Comparison of ENCODE assay signal across 31 cellular contexts in the genomic region with DNA sequence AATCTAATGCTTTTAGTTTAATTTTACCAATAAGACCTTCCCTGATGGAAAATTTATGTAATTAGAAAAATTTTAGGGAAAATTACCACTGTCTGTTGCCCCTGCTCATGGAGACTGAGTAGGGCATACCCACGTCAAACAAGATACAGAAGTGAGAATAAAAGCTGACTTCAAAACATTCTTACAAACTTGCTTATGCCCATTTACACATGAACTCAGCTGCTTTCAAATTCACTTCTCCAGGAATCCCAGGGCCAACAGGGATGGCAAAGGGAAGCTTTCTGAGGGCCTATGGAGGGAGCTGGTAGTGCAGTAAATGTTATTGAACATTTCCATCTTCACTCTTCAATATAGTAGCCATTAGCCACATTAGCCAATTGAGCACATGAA. TPM values are rescaled to one million over a fixed set of nuclear protein-coding genes. Genes with fewer than 3 reads are reported as not detected.
DNase-seq lines count a peak whose midpoint lies in the region; ATAC-seq, FAIRE-seq and TF ChIP-seq lines count a peak whose summit lies in the region.
"Had no signal": no experiment of that assay in that cellular context is flagged by ENCODE, and none has a peak within 500 bp of the region (broad histone marks: within the 10 kb centered on the region; RNA-seq: fewer than 3 reads in every experiment).

No MANE protein-coding gene starts in this region.

- no peaks in the 10 kb centered on the region for H3K27me3 Mint-ChIP-seq in activated CD8-positive, alpha-beta T cell treated with anti-CD3 and anti-CD28 coated beads for 36 hours
- H3K27me3 Mint-ChIP-seq in activated CD8-positive, alpha-beta T cell treated with anti-CD3 and anti-CD28 coated beads, Interleukin-2, amount 10 ng/mL, durations not matched to agents 7 days and 5 days (ENCODE audit: low read depth), result no peaks in the 10 kb centered on the region
- H3K27me3 Mint-ChIP-seq in activated T-helper 1 cell treated with anti-CD3 and anti-CD28 coated beads, Interleukin-12 subunit alpha, Interleukin-12 subunit beta, Interleukin-2, Interleukin-4 antibody, amounts not matched to agents 30 ng/mL and 10 ng/mL and 1 ng/mL, durations not matched to agents 14 hours and 24 hours and 36 hours (ENCODE audit: insufficient read depth), result no peaks in the 10 kb centered on the region
- peaks cover 5% of the 10 kb centered on the region for H3K27me3 Mint-ChIP-seq in endothelial cell (ENCODE audit: unreplicated experiment)

- peaks cover 79% of the 10 kb centered on the region for H3K4me1 Mint-ChIP-seq in activated CD8-positive, alpha-beta T cell treated with anti-CD3 and anti-CD28 coated beads for 36 hours (ENCODE audit: low read depth)
- H3K4me1 Mint-ChIP-seq in activated CD8-positive, alpha-beta T cell treated with anti-CD3 and anti-CD28 coated beads, Interleukin-2, amount 10 ng/mL, durations not matched to agents 7 days and 5 days (ENCODE audit: low read depth), result peaks cover 67% of the 10 kb centered on the region
- H3K4me1 Mint-ChIP-seq in activated T-helper 1 cell treated with anti-CD3 and anti-CD28 coated beads, Interleukin-12 subunit alpha, Interleukin-12 subunit beta, Interleukin-2, Interleukin-4 antibody, amounts not matched to agents 30 ng/mL and 10 ng/mL and 1 ng/mL, durations not matched to agents 14 hours and 24 hours and 36 hours (ENCODE audit: low read depth), result peaks cover 79% of the 10 kb centered on the region
- H3K4me1 Mint-ChIP-seq in endothelial cell (ENCODE audit: unreplicated experiment), result no peaks in the 10 kb centered on the region

- H3K4me3 ChIP-seq in spleen, result no peak overlapping the region
- H3K4me3 ChIP-seq: adrenal gland, body of pancreas, dorsolateral prefrontal cortex, right lobe of liver, thyroid gland had no signal

- H3K27ac ChIP-seq in spleen, result peak overlapping the region in 5 of 8 donors; percentile 6 to 64 (median 31)
- H3K27ac ChIP-seq: body of pancreas, right lobe of liver, thyroid gland, WERI-Rb-1 had no signal

- H3K27ac Mint-ChIP-seq in activated CD8-positive, alpha-beta T cell treated with anti-CD3 and anti-CD28 coated beads for 36 hours, result peak overlapping the region; percentile 88
- H3K27ac Mint-ChIP-seq in activated CD8-positive, alpha-beta T cell treated with anti-CD3 and anti-CD28 coated beads, Interleukin-2, amount 10 ng/mL, durations not matched to agents 7 days and 5 days, result no peak overlapping the region
- peak overlapping the region; percentile 67 for H3K27ac Mint-ChIP-seq in activated T-helper 1 cell treated with anti-CD3 and anti-CD28 coated beads, Interleukin-12 subunit alpha, Interleukin-12 subunit beta, Interleukin-2, Interleukin-4 antibody, amounts not matched to agents 30 ng/mL and 10 ng/mL and 1 ng/mL, durations not matched to agents 14 hours and 24 hours and 36 hours
- H3K27ac Mint-ChIP-seq in endothelial cell (ENCODE audit: unreplicated experiment), result no peak overlapping the region

- H3K9me3 ChIP-seq in spleen, result no peaks in the 10 kb centered on the region
- H3K9me3 ChIP-seq: adrenal gland, body of pancreas, neutrophil, right lobe of liver, thyroid gland had no signal

- H3K4me3 Mint-ChIP-seq in activated CD8-positive, alpha-beta T cell treated with anti-CD3 and anti-CD28 coated beads for 36 hours, result no peak overlapping the region
- H3K4me3 Mint-ChIP-seq in activated CD8-positive, alpha-beta T cell treated with anti-CD3 and anti-CD28 coated beads, Interleukin-2, amount 10 ng/mL, durations not matched to agents 7 days and 5 days, result no peak overlapping the region
- no peak overlapping the region for H3K4me3 Mint-ChIP-seq in activated T-helper 1 cell treated with anti-CD3 and anti-CD28 coated beads, Interleukin-12 subunit alpha, Interleukin-12 subunit beta, Interleukin-2, Interleukin-4 antibody, amounts not matched to agents 30 ng/mL and 10 ng/mL and 1 ng/mL, durations not matched to agents 14 hours and 24 hours and 36 hours
- no peak overlapping the region for H3K4me3 Mint-ChIP-seq in endothelial cell (ENCODE audit: unreplicated experiment)

- H3K4me1 ChIP-seq in spleen, result peaks cover 4 to 88% (median 34%) of the 10 kb centered on the region in 6 donors
- H3K4me1 ChIP-seq: body of pancreas had no signal

- intact Hi-C loops in activated CD8-positive, alpha-beta T cell treated with anti-CD3 and anti-CD28 coated beads for 36 hours (cut with micrococcal nuclease), result loop anchor here (5.0 kb wide), 1 partner anchor 91 kb away; no protein-coding TSS in a partner anchor
- intact Hi-C loops in activated T-helper 1 cell treated with anti-CD3 and anti-CD28 coated beads, Interleukin-12 subunit alpha, Interleukin-12 subunit beta, Interleukin-2, Interleukin-4 antibody, amounts not matched to agents 30 ng/mL and 10 ng/mL and 1 ng/mL, durations not matched to agents 14 hours and 24 hours and 36 hours (cut with micrococcal nuclease), result loop anchor here (2.0 to 5.0 kb wide), 4 partner anchors 17 to 924 kb away; partner anchors contain the start of genes FBXL14 and RAD52
- intact Hi-C loops in spleen (cut with DNase I; ENCODE audit: low total_unique reads), result no loop called here

- WGBS in spleen, 5 donors, result 45 to 74% (median 54%) methylated on average over 1 of the region's 1 CpG

- no peaks in the 10 kb centered on the region for H3K27me3 ChIP-seq in spleen (replicated peaks in 1 of 7)
- H3K27me3 ChIP-seq: adrenal gland, body of pancreas, dorsolateral prefrontal cortex, neutrophil, right lobe of liver, thyroid gland had no signal

- CTCF ChIA-PET in activated CD8-positive, alpha-beta T cell treated with anti-CD3 and anti-CD28 coated beads for 36 hours (lab: Charles Lee), result interaction anchor here (0.7 to 4.4 kb wide), 14 partner anchors 53 to 148 kb away, joined by 3 to 88 read pairs (median 4); partner anchors contain the start of gene WNK1
- CTCF ChIA-PET in activated CD8-positive, alpha-beta T cell treated with anti-CD3 and anti-CD28 coated beads, Interleukin-2, amount 10 ng/mL, durations not matched to agents 7 days and 5 days (lab: Charles Lee), result interaction anchor here (1.0 to 4.2 kb wide), 10 partner anchors 9 to 148 kb away, joined by 3 to 58 read pairs (median 4); partner anchors contain the start of gene WNK1

- H3K36me3 ChIP-seq in spleen, result no peaks in the 10 kb centered on the region
- H3K36me3 ChIP-seq: adrenal gland, neutrophil, right lobe of liver, thyroid gland, WERI-Rb-1 had no signal

- no peak for ATAC-seq in activated CD8-positive, alpha-beta T cell treated with anti-CD3 and anti-CD28 coated beads for 36 hours
- no peak for ATAC-seq in activated CD8-positive, alpha-beta T cell treated with anti-CD3 and anti-CD28 coated beads, Interleukin-2, amount 10 ng/mL, durations not matched to agents 7 days and 5 days
- ATAC-seq: body of pancreas; left colon; PC-3; stimulated activated naive CD8-positive, alpha-beta T cell treated with anti-CD3 and anti-CD28 coated beads, Interleukin-15, Interleukin-2, amounts not matched to agents 100 U/mL and 50 U/mL, for 24 hours had no signal

- H3K36me3 Mint-ChIP-seq in activated CD8-positive, alpha-beta T cell treated with anti-CD3 and anti-CD28 coated beads for 36 hours (ENCODE audit: low read depth), result peaks cover 1% of the 10 kb centered on the region
- H3K36me3 Mint-ChIP-seq in activated CD8-positive, alpha-beta T cell treated with anti-CD3 and anti-CD28 coated beads, Interleukin-2, amount 10 ng/mL, durations not matched to agents 7 days and 5 days (ENCODE audit: low read depth), result peaks cover 2% of the 10 kb centered on the region
- peaks cover 4% of the 10 kb centered on the region for H3K36me3 Mint-ChIP-seq in activated T-helper 1 cell treated with anti-CD3 and anti-CD28 coated beads, Interleukin-12 subunit alpha, Interleukin-12 subunit beta, Interleukin-2, Interleukin-4 antibody, amounts not matched to agents 30 ng/mL and 10 ng/mL and 1 ng/mL, durations not matched to agents 14 hours and 24 hours and 36 hours (ENCODE audit: low read depth)
- no peaks in the 10 kb centered on the region for H3K36me3 Mint-ChIP-seq in endothelial cell (ENCODE audit: low read depth, unreplicated experiment)

- no peak for TF ChIP-seq POLR2A in spleen (IDR thresholded peaks at IDR 0.05)

- POLR2A ChIA-PET in activated CD8-positive, alpha-beta T cell treated with anti-CD3 and anti-CD28 coated beads for 36 hours (lab: Charles Lee), result interaction anchor here (0.9 to 5.3 kb wide), 8 partner anchors 9 to 281 kb away, joined by 3 to 54 read pairs (median 5); partner anchors contain the start of genes RAD52 and WNK1
- POLR2A ChIA-PET in activated CD8-positive, alpha-beta T cell treated with anti-CD3 and anti-CD28 coated beads, Interleukin-2, amount 10 ng/mL, durations not matched to agents 7 days and 5 days (lab: Charles Lee), result interaction anchor here (0.9 to 2.3 kb wide), 4 partner anchors 17 to 83 kb away, joined by 4 to 17 read pairs (median 10); partner anchors contain the start of gene WNK1

- peak; percentile 67 for FAIRE-seq in GM19239 (lab: Jason Lieb, UNC)
- FAIRE-seq: A204.1, endothelial cell of umbilical vein, G401.6 had no signal

- no peak for TF ChIP-seq CTCF in activated CD8-positive, alpha-beta T cell treated with anti-CD3 and anti-CD28 coated beads for 36 hours (IDR thresholded peaks at IDR 0.05)
- TF ChIP-seq CTCF in spleen (IDR thresholded peaks at IDR 0.05 in 8 of 11, conservative IDR thresholded peaks at IDR 0.05 in 3 of 11), result no peak
- TF ChIP-seq CTCF in endothelial cell (IDR thresholded peaks at IDR 0.05; ENCODE audit: unreplicated experiment), result no peak

- H3K9me3 Mint-ChIP-seq in activated CD8-positive, alpha-beta T cell treated with anti-CD3 and anti-CD28 coated beads for 36 hours, result no peaks in the 10 kb centered on the region
- no peaks in the 10 kb centered on the region for H3K9me3 Mint-ChIP-seq in activated CD8-positive, alpha-beta T cell treated with anti-CD3 and anti-CD28 coated beads, Interleukin-2, amount 10 ng/mL, durations not matched to agents 7 days and 5 days (ENCODE audit: insufficient read depth)
- peaks cover 8% of the 10 kb centered on the region for H3K9me3 Mint-ChIP-seq in activated T-helper 1 cell treated with anti-CD3 and anti-CD28 coated beads, Interleukin-12 subunit alpha, Interleukin-12 subunit beta, Interleukin-2, Interleukin-4 antibody, amounts not matched to agents 30 ng/mL and 10 ng/mL and 1 ng/mL, durations not matched to agents 14 hours and 24 hours and 36 hours
- H3K9me3 Mint-ChIP-seq in endothelial cell (ENCODE audit: unreplicated experiment), result no peaks in the 10 kb centered on the region

- no peak for DNase-seq in activated CD8-positive, alpha-beta T cell treated with anti-CD3 and anti-CD28 coated beads for 36 hours
- no peak for DNase-seq in activated CD8-positive, alpha-beta T cell treated with anti-CD3 and anti-CD28 coated beads, Interleukin-2, amount 10 ng/mL, durations not matched to agents 7 days and 5 days
- no peak for DNase-seq in GM19239 (ENCODE audit: insufficient read length, low spot score)
- DNase-seq in activated T-helper 1 cell treated with anti-CD3 and anti-CD28 coated beads, Interleukin-12 subunit alpha, Interleukin-12 subunit beta, Interleukin-2, Interleukin-4 antibody, amounts not matched to agents 30 ng/mL and 10 ng/mL and 1 ng/mL, durations not matched to agents 14 hours and 24 hours and 36 hours (ENCODE audit: low spot score), result no peak
- DNase-seq in spleen, result no peak
- DNase-seq in endothelial cell (ENCODE audit: low spot score), result no peak
- no peak for DNase-seq in NCI-H2081 treated with DMSO at 0.1 percent for 48 hours (lab: John Stamatoyannopoulos, UW)
- no peak for DNase-seq in NCI-H1930 (lab: John Stamatoyannopoulos, UW)
- DNase-seq: activated gamma-delta T cell; adrenal gland; body of pancreas; COR-L47; dorsolateral prefrontal cortex; hippocampal formation; Kasumi-1; left colon; mammary epithelial cell; MV-4-11; NCI-H1436 treated with DMSO at 0.1 percent for 48 hours; NCI-H510A; right lobe of liver; stimulated activated CD4-positive, alpha-beta T cell treated with anti-CD3 and anti-CD28 coated beads, Interleukin-12 subunit alpha, Interleukin-12 subunit beta, amount 100 ng/mL, for 4 hours; stimulated activated CD4-positive, alpha-beta T cell treated with anti-CD3 and anti-CD28 coated beads, Interleukin-4, amount 100 ng/mL, for 4 hours; stimulated activated naive CD8-positive, alpha-beta T cell treated with anti-CD3 and anti-CD28 coated beads, Interleukin-15, Interleukin-2, amounts not matched to agents 100 U/mL and 50 U/mL, for 24 hours; thyroid gland; WERI-Rb-1 had no signal

RNA-seq across cellular contexts. Expression of gene NINJ2, which starts 4.8 kb away (rescaled TPM):
- 1 to 10 TPM; 2.2 to 2.5 TPM for total RNA-seq in activated CD8-positive, alpha-beta T cell treated with anti-CD3 and anti-CD28 coated beads for 36 hours
- 10 to 100 TPM in 1 of 2 experiments, 1 to 10 TPM in 1; 8.0 to 10.6 TPM for total RNA-seq in activated CD8-positive, alpha-beta T cell treated with anti-CD3 and anti-CD28 coated beads, Interleukin-2, amount 10 ng/mL, durations not matched to agents 7 days and 5 days
- 4.8 and 6.8 TPM in 2 replicates for total RNA-seq in activated T-helper 1 cell treated with anti-CD3 and anti-CD28 coated beads, Interleukin-12 subunit alpha, Interleukin-12 subunit beta, Interleukin-2, Interleukin-4 antibody, amounts not matched to agents 30 ng/mL and 10 ng/mL and 1 ng/mL, durations not matched to agents 14 hours and 24 hours and 36 hours
- total RNA-seq in spleen (10 to 100 TPM in 5 of 7 donors, 1 to 10 TPM in 2; 6.6 to 18.8 (median 10.3) TPM), endothelial cell (ENCODE audit: unreplicated experiment) (2.3 TPM)
- 10 to 100 TPM in 1 of 3 donors, 1 to 10 TPM in 2; 7.0 to 13.5 (median 8.6) TPM for polyA plus RNA-seq in spleen
- total RNA-seq: PC-3 had no signal

Comparison
In these comparisons a context has a peak if more than half of its experiments do, and no peak if none do; other contexts are left out.
1. H3K27ac Mint-ChIP-seq: peak in activated CD8-positive, alpha-beta T cell treated with anti-CD3 and anti-CD28 coated beads for 36 hours (single experiment) and activated T-helper 1 cell treated with anti-CD3 and anti-CD28 coated beads, Interleukin-12 subunit alpha, Interleukin-12 subunit beta, Interleukin-2, Interleukin-4 antibody, amounts not matched to agents 30 ng/mL and 10 ng/mL and 1 ng/mL, durations not matched to agents 14 hours and 24 hours and 36 hours (single experiment); none in activated CD8-positive, alpha-beta T cell treated with anti-CD3 and anti-CD28 coated beads, Interleukin-2, amount 10 ng/mL, durations not matched to agents 7 days and 5 days (single experiment) and endothelial cell (single experiment).